Comparison of ENCODE assay signal across 10 cellular contexts in the genomic region with DNA sequence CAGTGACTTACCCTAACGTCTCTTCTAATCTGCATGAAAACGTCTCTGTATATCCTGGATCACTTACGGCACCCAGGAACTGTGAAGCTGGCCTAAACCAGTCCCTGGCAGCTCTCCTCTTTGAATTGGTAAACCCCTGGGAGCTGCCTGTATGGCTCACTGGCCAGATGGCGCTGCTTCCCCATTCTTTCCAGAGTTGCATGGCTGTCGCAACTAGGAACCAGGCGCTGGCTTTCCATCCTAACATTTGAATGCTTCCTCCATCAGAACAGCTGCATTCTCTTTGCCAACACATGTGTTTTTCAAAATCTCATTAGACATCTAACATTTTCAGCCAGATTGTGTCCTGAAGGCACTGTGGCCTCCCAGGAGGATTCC. TPM values are rescaled to one million over a fixed set of nuclear protein-coding genes. Genes with fewer than 3 reads are reported as not detected.
A peak's percentile ranks its signal among the peaks of the same experiment; 100 is the strongest.
DNase-seq lines count a peak whose midpoint lies in the region; ATAC-seq, FAIRE-seq and TF ChIP-seq lines count a peak whose summit lies in the region.
"Had no signal": no experiment of that assay in that cellular context is flagged by ENCODE, and none has a peak within 500 bp of the region (broad histone marks: within the 10 kb centered on the region; RNA-seq: fewer than 3 reads in every experiment).

No MANE protein-coding gene starts in this region.

- H4K20me1 ChIP-seq in K562 (replicated peaks; ENCODE audit: control insufficient read depth, insufficient read depth, low read length): no peaks in the 10 kb centered on the region

- H3K27ac ChIP-seq in K562 (ENCODE audit: extremely low read depth, low read depth, low read length): no peak overlapping the region
- H3K27ac ChIP-seq: KMS-11 had no signal

- H3K36me3 ChIP-seq in K562 (ENCODE audit: control insufficient read depth, insufficient read depth, low read length): no peaks in the 10 kb centered on the region
- no peaks in the 10 kb centered on the region for H3K36me3 ChIP-seq in MG63

- ATAC-seq in K562: peak; percentile 69
- no peak for ATAC-seq in HG02623 (IDR thresholded peaks at IDR 0.05; ENCODE audit: unreplicated experiment)
- no peak for ATAC-seq in HG03521 (IDR thresholded peaks at IDR 0.05; ENCODE audit: unreplicated experiment)

- H3K27me3 Mint-ChIP-seq in nephron progenitor cell (ENCODE audit: low read depth, poor library complexity): no peaks in the 10 kb centered on the region

- H3K9me3 ChIP-seq in K562 (replicated peaks; ENCODE audit: control insufficient read depth, insufficient read depth, low read depth, low read length) (no peaks in the 10 kb centered on the region), MG63 (no peaks in the 10 kb centered on the region)

- TF ChIP-seq POLR2A in H54 (IDR thresholded peaks at IDR 0.05; ENCODE audit: low read depth, low read length) (no peak), K562 (conservative IDR thresholded peaks at IDR 0.05) (no peak)

- peak in 2 of 3 experiments; percentile 31 to 40; a peak in 3 of 6 replicates for TF ChIP-seq CTCF in K562 (IDR thresholded peaks at IDR 0.05 in 2 of 3, conservative IDR thresholded peaks at IDR 0.05 in 1 of 3; ENCODE audit: insufficient read depth in 2 of 3, low read depth in 1 of 3, low read length in 3 of 3)
- no peak for TF ChIP-seq CTCF in nephron progenitor cell (IDR thresholded peaks at IDR 0.05)

- TF ChIP-seq EP300 in K562 (IDR thresholded peaks at IDR 0.05; ENCODE audit: low read length): no peak

- H3K4me2 ChIP-seq in K562 (ENCODE audit: insufficient read depth, low read length): no peak overlapping the region
- H3K4me2 ChIP-seq: KMS-11 had no signal

- WGBS in K562 (ENCODE audit: insufficient coverage, low coverage, missing lambda C conversion rate): 3% methylated on average over 6 of the region's 6 CpGs

- no peaks in the 10 kb centered on the region for H3K9me1 ChIP-seq in K562 (ENCODE audit: control insufficient read depth, insufficient read depth, low read length)

- TF ChIP-seq RAD21 in K562 (CRISPR knock-in tag; conservative IDR thresholded peaks at IDR 0.05 in 1 of 2, IDR thresholded peaks at IDR 0.05 in 1 of 2): peak in 1 of 2 experiments; percentile 34; a peak in 2 of 4 replicates

- no peak overlapping the region for H3K4me3 Mint-ChIP-seq in nephron progenitor cell

- no peak overlapping the region for H2AFZ ChIP-seq in K562 (ENCODE audit: low read depth, low read length)

- POLR2A ChIA-PET in K562 (lab: Yijun Ruan, JAX): interaction anchor here (0.8 kb wide), 1 partner anchor 273 kb away, joined by 3 read pairs; no protein-coding TSS in a partner anchor

- no peak overlapping the region for H3K9ac ChIP-seq in K562 (ENCODE audit: insufficient read depth in 1 of 2, low read depth in 2 of 2, low read length in 2 of 2)
- H3K9ac ChIP-seq: KMS-11 had no signal

- H3K4me3 ChIP-seq in K562: no peak overlapping the region
- no peak overlapping the region for H3K4me3 ChIP-seq in MG63

- H3K79me2 ChIP-seq in K562 (ENCODE audit: control insufficient read depth, insufficient read depth, low read length): no peaks in the 10 kb centered on the region

- H3K27me3 ChIP-seq in K562 (ENCODE audit: control insufficient read depth in 2 of 2, insufficient read depth in 2 of 2, low read length in 2 of 2) (no peaks in the 10 kb centered on the region), MG63 (no peaks in the 10 kb centered on the region)

- H3K4me1 Mint-ChIP-seq in nephron progenitor cell: peaks cover 21% of the 10 kb centered on the region

- CTCF ChIA-PET in K562 (lab: Yijun Ruan, JAX; ENCODE audit: low intra/inter-chr PET ratio): no interaction called here

- intact Hi-C loops in K562 (cut with micrococcal nuclease): no loop called here

- DNase-seq in DMS153 treated with DMSO at 0.1 percent for 48 hours (lab: John Stamatoyannopoulos, UW; ENCODE audit: unreplicated experiment): peak; percentile 83
- peak; percentile 33 for DNase-seq in H54 (ENCODE audit: insufficient read length, low spot score)
- peak; percentile 58 for DNase-seq in NCI-H2029 treated with DMSO at 0.1 percent for 48 hours (lab: John Stamatoyannopoulos, UW)
- DNase-seq in K562 (ENCODE audit: extremely low read depth in 1 of 4, low spot score in 3 of 4): peak in 1 of 4 experiments; percentile 1
- DNase-seq in nephron progenitor cell: peak; percentile 36
- DNase-seq in MG63: no peak

- no peaks in the 10 kb centered on the region; a peak in 1 of 5 replicates for H3K4me1 ChIP-seq in K562 (replicated peaks in 1 of 2; ENCODE audit: control insufficient read depth in 2 of 2, insufficient read depth in 2 of 2, low read length in 2 of 2)

- in situ Hi-C loops in K562 (cut with MboI): no loop called here

- H3K27ac Mint-ChIP-seq in nephron progenitor cell: no peak overlapping the region

- no TSS peak for BruUV-seq in K562 (replicated peaks; lab: Mats Ljungman, UMichigan)

- H3K9me3 Mint-ChIP-seq in nephron progenitor cell: no peaks in the 10 kb centered on the region

- no peaks in the 10 kb centered on the region for H3K36me3 Mint-ChIP-seq in nephron progenitor cell (ENCODE audit: low read depth)

- FAIRE-seq in H54 (lab: Jason Lieb, UNC) (no peak), K562 (lab: Jason Lieb, UNC) (no peak)
- FAIRE-seq: frontal cortex had no signal

TF ChIP-seq in K562, 482 proteins besides CTCF, POLR2A, EP300 and RAD21:
- TF ChIP-seq, protein P1, sequence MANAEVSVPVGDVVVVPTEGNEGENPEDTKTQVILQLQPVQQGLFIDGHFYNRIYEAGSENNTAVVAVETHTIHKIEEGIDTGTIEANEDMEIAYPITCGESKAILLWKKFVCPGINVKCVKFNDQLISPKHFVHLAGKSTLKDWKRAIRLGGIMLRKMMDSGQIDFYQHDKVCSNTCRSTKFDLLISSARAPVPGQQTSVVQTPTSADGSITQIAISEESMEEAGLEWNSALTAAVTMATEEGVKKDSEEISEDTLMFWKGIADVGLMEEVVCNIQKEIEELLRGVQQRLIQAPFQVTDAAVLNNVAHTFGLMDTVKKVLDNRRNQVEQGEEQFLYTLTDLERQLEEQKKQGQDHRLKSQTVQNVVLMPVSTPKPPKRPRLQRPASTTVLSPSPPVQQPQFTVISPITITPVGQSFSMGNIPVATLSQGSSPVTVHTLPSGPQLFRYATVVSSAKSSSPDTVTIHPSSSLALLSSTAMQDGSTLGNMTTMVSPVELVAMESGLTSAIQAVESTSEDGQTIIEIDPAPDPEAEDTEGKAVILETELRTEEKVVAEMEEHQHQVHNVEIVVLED (CRISPR knock-in tag; IDR thresholded peaks at IDR 0.05): no peak
- TF ChIP-seq LARP7 (IDR thresholded peaks at IDR 0.05) (no peak), MCM2 (IDR thresholded peaks at IDR 0.05; ENCODE audit: low read depth) (no peak), RFX7 (CRISPR knock-in tag; IDR thresholded peaks at IDR 0.05) (no peak), EP400 (IDR thresholded peaks at IDR 0.05) (no peak), ZNF707 (CRISPR knock-in tag; conservative IDR thresholded peaks at IDR 0.05) (no peak), ELF1 (tag; IDR thresholded peaks at IDR 0.05) (no peak), PHF8 (IDR thresholded peaks at IDR 0.05; ENCODE audit: borderline replicate concordance, low read length) (no peak)
- TF ChIP-seq, protein P2, sequence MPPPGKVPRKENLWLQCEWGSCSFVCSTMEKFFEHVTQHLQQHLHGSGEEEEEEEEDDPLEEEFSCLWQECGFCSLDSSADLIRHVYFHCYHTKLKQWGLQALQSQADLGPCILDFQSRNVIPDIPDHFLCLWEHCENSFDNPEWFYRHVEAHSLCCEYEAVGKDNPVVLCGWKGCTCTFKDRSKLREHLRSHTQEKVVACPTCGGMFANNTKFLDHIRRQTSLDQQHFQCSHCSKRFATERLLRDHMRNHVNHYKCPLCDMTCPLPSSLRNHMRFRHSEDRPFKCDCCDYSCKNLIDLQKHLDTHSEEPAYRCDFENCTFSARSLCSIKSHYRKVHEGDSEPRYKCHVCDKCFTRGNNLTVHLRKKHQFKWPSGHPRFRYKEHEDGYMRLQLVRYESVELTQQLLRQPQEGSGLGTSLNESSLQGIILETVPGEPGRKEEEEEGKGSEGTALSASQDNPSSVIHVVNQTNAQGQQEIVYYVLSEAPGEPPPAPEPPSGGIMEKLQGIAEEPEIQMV (tag; conservative IDR thresholded peaks at IDR 0.05; ENCODE audit: low read depth): no peak
TF ChIP-seq in K562: peak in this region for 0.

RNA-seq across cellular contexts. Expression of a gene that starts 8.0 kb away (rescaled TPM):
- not detected in 2 replicates for total RNA-seq in K562 (2011; cell fraction: chromatin; rRNA removed; ENCODE audit: low replicate concordance)
- not detected in 2 replicates for total RNA-seq in K562 (2011; cell fraction: nucleolus; rRNA removed)
- not detected in 2 replicates for total RNA-seq in K562 (2011; cell fraction: nucleoplasm; rRNA removed)
- total RNA-seq in K562 (2014; rRNA removed): not detected in 2 replicates
- not detected in 2 replicates for total RNA-seq in K562 (2014; rRNA removed; fragmentation: Illumina TruSeq; extraction: Trizol)
- not detected in 2 replicates for total RNA-seq in K562 (2015; rRNA removed; fragmentation: Illumina TruSeq; extraction: Trizol)
- total RNA-seq in K562 (2021): not detected in 2 replicates
- not detected in 2 replicates for polyA plus RNA-seq in K562 (2011; rRNA removed)
- not detected in 2 replicates for polyA plus RNA-seq in K562 (2011; cell fraction: cytosol; rRNA removed)
- not detected in 2 replicates for polyA plus RNA-seq in K562 (2011; cell fraction: nucleus; rRNA removed)
- not detected in 2 replicates for polyA plus RNA-seq in K562 (2012)
- polyA plus RNA-seq in K562 (2014; fragmentation: Illumina TruSeq; extraction: Trizol): not detected in 2 replicates
- polyA plus RNA-seq in K562 (2014; fragmentation: Nextera tagmentation; extraction: Ambion mirVana): not detected
- polyA plus RNA-seq in K562 (2014; rRNA removed): not detected in 2 replicates
- polyA minus RNA-seq in K562 (2011; rRNA and poly(A)+ RNA removed): not detected in 2 replicates
- not detected in 2 replicates for polyA minus RNA-seq in K562 (2011; cell fraction: cytosol; rRNA and poly(A)+ RNA removed)
- not detected in 2 replicates for polyA minus RNA-seq in K562 (2011; cell fraction: nucleus; rRNA and poly(A)+ RNA removed)
- total RNA-seq in MG63 (2014; rRNA removed; shearing (Covaris generic); ENCODE audit: low replicate concordance): not detected in 2 replicates
